Comparison of ENCODE assay signal across 1 cellular context in genomic region chr20:50308166-50308512, GRCh38.
TF ChIP-seq lines count a peak whose summit lies in the region.

No MANE protein-coding gene starts in this region.

TF ChIP-seq in HepG2, 621 proteins besides CTCF, POLR2A, EP300 and RAD21 (continued from another document and continues in another):
- TF ChIP-seq MNT (IDR thresholded peaks at IDR 0.05) (no peak), TFE3 (CRISPR knock-in tag; IDR thresholded peaks at IDR 0.05) (peak; percentile 31; the same call in 1 of the 2 replicates), PHF20 (CRISPR knock-in tag; IDR thresholded peaks at IDR 0.05) (no peak), ZHX2 (IDR thresholded peaks at IDR 0.05; ENCODE audit: low read depth) (no peak), ZHX2 (CRISPR knock-in tag; IDR thresholded peaks at IDR 0.05; ENCODE audit: borderline replicate concordance) (no peak), AFF4 (CRISPR knock-in tag; IDR thresholded peaks at IDR 0.05) (peak; percentile 33; the same call in 1 of the 2 replicates), MZF1 (CRISPR knock-in tag; IDR thresholded peaks at IDR 0.05; ENCODE audit: borderline replicate concordance) (no peak), TBX3 (IDR thresholded peaks at IDR 0.05; ENCODE audit: borderline replicate concordance) (no peak), FOXA3 (CRISPR knock-in tag; IDR thresholded peaks at IDR 0.05) (peak; percentile 66), MLX (CRISPR knock-in tag; IDR thresholded peaks at IDR 0.05) (peak; percentile 39; the same call in 1 of the 2 replicates), FOXO4 (CRISPR knock-in tag; conservative IDR thresholded peaks at IDR 0.05) (no peak), ZNF577 (CRISPR knock-in tag; IDR thresholded peaks at IDR 0.05; ENCODE audit: borderline replicate concordance, low read depth) (no peak), ARHGAP35 (CRISPR knock-in tag; IDR thresholded peaks at IDR 0.05; ENCODE audit: borderline replicate concordance) (0 out of 2 replicates have a peak, but pooled peaks have one; percentile 50), ZNF331 (CRISPR knock-in tag; IDR thresholded peaks at IDR 0.05) (0 out of 2 replicates have a peak, but pooled peaks have one; percentile 5), LBX2 (CRISPR knock-in tag; IDR thresholded peaks at IDR 0.05; ENCODE audit: borderline replicate concordance) (no peak), ZNF354B (CRISPR knock-in tag; IDR thresholded peaks at IDR 0.05) (no peak), SRY (CRISPR knock-in tag; IDR thresholded peaks at IDR 0.05) (0 out of 2 replicates have a peak, but pooled peaks have one; percentile 53), E2F2 (CRISPR knock-in tag; IDR thresholded peaks at IDR 0.05; ENCODE audit: borderline replicate concordance) (no peak), ZNF274 (CRISPR knock-in tag; IDR thresholded peaks at IDR 0.05) (no peak; the same call in 1 of the 2 replicates), ZBED4 (CRISPR knock-in tag; IDR thresholded peaks at IDR 0.05; ENCODE audit: borderline replicate concordance) (no peak), ZNF639 (CRISPR knock-in tag; conservative IDR thresholded peaks at IDR 0.05) (no peak), PREB (CRISPR knock-in tag; IDR thresholded peaks at IDR 0.05) (no peak), GFI1 (CRISPR knock-in tag; IDR thresholded peaks at IDR 0.05; ENCODE audit: borderline replicate concordance) (no peak)
